Comparison of ENCODE assay signal across 29 cellular contexts in genomic region chr12:48176417-48176751, GRCh38. TPM values are rescaled to one million over a fixed set of nuclear protein-coding genes. Genes with fewer than 3 reads are reported as not detected.
DNase-seq lines count a peak whose midpoint lies in the region; ATAC-seq and TF ChIP-seq lines count a peak whose summit lies in the region.
"Had no signal": no experiment of that assay in that cellular context is flagged by ENCODE, and none has a peak within 500 bp of the region (broad histone marks: within the 10 kb centered on the region; RNA-seq: fewer than 3 reads in every experiment).

No MANE protein-coding gene starts in this region.

- no peak for TF ChIP-seq EP300 in SK-N-SH (IDR thresholded peaks at IDR 0.05; ENCODE audit: borderline replicate concordance in 1 of 2, low read depth in 1 of 2, low read length in 1 of 2)

- no peaks in the 10 kb centered on the region for H3F3A ChIP-seq in SK-N-SH (replicated peaks; ENCODE audit: insufficient read depth)

- H4K20me1 ChIP-seq in SK-N-SH (ENCODE audit: insufficient read depth) = no peaks in the 10 kb centered on the region
- no peaks in the 10 kb centered on the region for H4K20me1 ChIP-seq in osteoblast (ENCODE audit: insufficient read depth, low read length)

- H3K9ac ChIP-seq in SK-N-SH (no peak overlapping the region), iPS-18a (ENCODE audit: low read length) (no peak overlapping the region)

- H3K36me3 ChIP-seq in left ventricle myocardium inferior (no peaks in the 10 kb centered on the region), SK-N-SH (replicated peaks in 1 of 2; ENCODE audit: control insufficient read depth in 1 of 2, insufficient read depth in 2 of 2, low read length in 1 of 2) (no peaks in the 10 kb centered on the region), iPS-18a (ENCODE audit: control insufficient read depth, low read depth, low read length) (no peaks in the 10 kb centered on the region), uterus (no peaks in the 10 kb centered on the region), osteoblast (ENCODE audit: insufficient read depth, low read length) (no peaks in the 10 kb centered on the region)
- H3K36me3 ChIP-seq: breast epithelium, gastrocnemius medialis, HAP-1, upper lobe of left lung had no signal

- H3K4me3 ChIP-seq in left ventricle myocardium inferior = no peak overlapping the region
- no peak overlapping the region for H3K4me3 ChIP-seq in SK-N-SH (ENCODE audit: low read depth in 2 of 2, low read length in 1 of 2)
- H3K4me3 ChIP-seq in iPS-18a (ENCODE audit: low read length) = peak overlapping the region; percentile 8
- H3K4me3 ChIP-seq in uterus = no peak overlapping the region
- H3K4me3 ChIP-seq in osteoblast (ENCODE audit: insufficient read depth, low read length) = no peak overlapping the region
- H3K4me3 ChIP-seq: breast epithelium, gastrocnemius medialis, HAP-1, upper lobe of left lung had no signal

- peaks cover 57% of the 10 kb centered on the region for H3K27me3 ChIP-seq in left ventricle myocardium inferior (ENCODE audit: low read depth)
- H3K27me3 ChIP-seq in SK-N-SH (ENCODE audit: insufficient read depth) = 0 out of 2 replicates have a peak, but pooled peaks cover 7% of the 10 kb centered on the region
- peaks cover 12% of the 10 kb centered on the region for H3K27me3 ChIP-seq in iPS-18a (ENCODE audit: control insufficient read depth, insufficient read depth, low read length)
- no peaks in the 10 kb centered on the region for H3K27me3 ChIP-seq in uterus
- H3K27me3 ChIP-seq in osteoblast (ENCODE audit: insufficient read depth, low read length) = peaks cover 41% of the 10 kb centered on the region
- H3K27me3 ChIP-seq: upper lobe of left lung had no signal

- H3K9me3 ChIP-seq in left ventricle myocardium inferior (replicated peaks) (no peaks in the 10 kb centered on the region), SK-N-SH (no peaks in the 10 kb centered on the region), iPS-18a (ENCODE audit: control insufficient read depth, low read depth, low read length) (no peaks in the 10 kb centered on the region), uterus (no peaks in the 10 kb centered on the region), osteoblast (ENCODE audit: low read depth, low read length) (no peaks in the 10 kb centered on the region)
- H3K9me3 ChIP-seq: breast epithelium, gastrocnemius medialis, HAP-1, upper lobe of left lung had no signal

- H3K79me2 ChIP-seq in SK-N-SH (ENCODE audit: insufficient read depth) (no peaks in the 10 kb centered on the region), osteoblast (ENCODE audit: insufficient read depth, low read length) (no peaks in the 10 kb centered on the region)

- no peaks in the 10 kb centered on the region for H3K9me2 ChIP-seq in SK-N-SH

- no peaks in the 10 kb centered on the region for H3K4me1 ChIP-seq in left ventricle myocardium inferior
- H3K4me1 ChIP-seq in SK-N-SH (ENCODE audit: control insufficient read depth in 1 of 2, insufficient read depth in 2 of 2, low read depth in 1 of 2, low read length in 1 of 2) = no peaks in the 10 kb centered on the region; a peak in 1 of 4 replicates
- peaks cover 10% of the 10 kb centered on the region for H3K4me1 ChIP-seq in iPS-18a (ENCODE audit: control insufficient read depth, low read depth, low read length)
- no peaks in the 10 kb centered on the region for H3K4me1 ChIP-seq in uterus
- no peaks in the 10 kb centered on the region for H3K4me1 ChIP-seq in osteoblast (ENCODE audit: insufficient read depth, low read length)
- H3K4me1 ChIP-seq: breast epithelium, gastrocnemius medialis, HAP-1 had no signal

- no peak for ATAC-seq in Right ventricle myocardium superior (ENCODE audit: poor library complexity)
- ATAC-seq: gastrocnemius medialis, sciatic nerve had no signal

- intact Hi-C loops in left ventricle myocardium inferior (cut with micrococcal nuclease) = no loop called here
- intact Hi-C loops in Right ventricle myocardium superior (cut with DNase I) = no loop called here
- intact Hi-C loops in uterus (cut with DNase I; ENCODE audit: low total_unique reads) = no loop called here

- no peak for TF ChIP-seq CTCF in left ventricle myocardium inferior (IDR thresholded peaks at IDR 0.05; ENCODE audit: borderline replicate concordance)
- TF ChIP-seq CTCF in SK-N-SH (IDR thresholded peaks at IDR 0.05) = no peak
- no peak for TF ChIP-seq CTCF in uterus (IDR thresholded peaks at IDR 0.05)
- no peak for TF ChIP-seq CTCF in osteoblast (IDR thresholded peaks at IDR 0.05; ENCODE audit: extremely low read depth, low read depth, low read length)

- DNase-seq in left ventricle myocardium inferior (no peak), Right ventricle myocardium superior (no peak), SK-N-SH (no peak), uterus (no peak), osteoblast (ENCODE audit: insufficient read length, low spot score, missing footprints) (no peak), SHP77 (lab: John Stamatoyannopoulos, UW) (no peak), glomerular visceral epithelial cell (ENCODE audit: extremely low spot score) (no peak)
- DNase-seq: activated CD4-positive, alpha-beta T cell treated with anti-CD3 and anti-CD28 coated beads for 4 hours; activated CD8-positive, alpha-beta memory T cell treated with anti-CD3 and anti-CD28 coated beads, Interleukin-2, amount 50 U/mL, for 48 hours; activated effector memory CD4-positive, alpha-beta T cell treated with anti-CD3 and anti-CD28 coated beads, Interleukin-2, amount 50 U/mL, for 16 hours; Calu3; effector memory CD4-positive, alpha-beta T cell; gastrocnemius medialis; mammary epithelial cell; naive B cell; NCI-H1436 treated with DMSO at 0.1 percent for 48 hours; stimulated activated CD4-positive, alpha-beta T cell treated with anti-CD3 and anti-CD28 coated beads, Interleukin-15, amount 100 ng/mL, for 24 hours; upper lobe of left lung had no signal

- TF ChIP-seq RAD21 in SK-N-SH (IDR thresholded peaks at IDR 0.05; ENCODE audit: low read length) = no peak

- peak overlapping the region; percentile 37 for H3K27ac ChIP-seq in left ventricle myocardium inferior (replicated peaks)
- H3K27ac ChIP-seq in SK-N-SH (ENCODE audit: low read depth in 2 of 2, low read length in 1 of 2) = no peak overlapping the region; a peak in 1 of 4 replicates
- no peak overlapping the region for H3K27ac ChIP-seq in iPS-18a (ENCODE audit: low read length)
- peak overlapping the region; percentile 1 to 65 for H3K27ac ChIP-seq in uterus
- no peak overlapping the region for H3K27ac ChIP-seq in osteoblast (ENCODE audit: low read depth, low read length)
- H3K27ac ChIP-seq: C4-2B, HL-60, RWPE1, upper lobe of left lung had no signal

- H3K4me2 ChIP-seq in SK-N-SH (peak overlapping the region; percentile 47; the same call in 1 of the 2 replicates), osteoblast (ENCODE audit: insufficient read depth, low read length) (no peak overlapping the region)

- POLR2A ChIA-PET in SK-N-SH (lab: Yijun Ruan, JAX) = no interaction called here

- H2AFZ ChIP-seq in SK-N-SH (ENCODE audit: low read depth) (peak overlapping the region; percentile 63; the same call in 1 of the 2 replicates), osteoblast (ENCODE audit: low read length) (no peak overlapping the region)

- CTCF ChIA-PET in SK-N-SH (lab: Yijun Ruan, JAX) = interaction anchor here (0.9 to 2.2 kb wide), 6 partner anchors 11 to 442 kb away, joined by 3 to 18 read pairs (median 4); partner anchors contain the start of gene ASB8

- TF ChIP-seq POLR2A in uterus (IDR thresholded peaks at IDR 0.05) = no peak

RNA-seq across cellular contexts. Expression of gene CCDC184, which starts 7.1 kb away (rescaled TPM):
- total RNA-seq in left ventricle myocardium inferior = 1.0 TPM
- total RNA-seq in Right ventricle myocardium superior = 0.97 TPM
- 4.2 and 5.8 TPM in 2 replicates for polyA plus RNA-seq in SK-N-SH (2012; rRNA removed)
- polyA plus RNA-seq in SK-N-SH (2012; cell fraction: cytosol; rRNA removed) = 4.1 and 5.0 TPM in 2 replicates
- polyA plus RNA-seq in SK-N-SH (2012; cell fraction: nucleus; rRNA removed) = 3.5 and 4.3 TPM in 2 replicates
- 1 to 10 TPM in 3 of 4 donors, not detected in 1; 2.4 to 9.1 (median 2.7) TPM for total RNA-seq in uterus
- total RNA-seq in osteoblast = under 0.01 TPM in 1 of 2 replicates, not detected in the other

RNA-seq across cellular contexts. Expression of gene ASB8, which starts 19.1 kb away (rescaled TPM):
- total RNA-seq in left ventricle myocardium inferior (80.3 TPM), Right ventricle myocardium superior (86.0 TPM), uterus (10 to 100 TPM; 22.3 to 50.9 (median 32.5) TPM), osteoblast (35.5 and 35.9 TPM in 2 replicates)
- 13.8 and 16.9 TPM in 2 replicates for polyA plus RNA-seq in SK-N-SH (2012; rRNA removed)
- polyA plus RNA-seq in SK-N-SH (2012; cell fraction: cytosol; rRNA removed) = 14.8 and 15.0 TPM in 2 replicates
- polyA plus RNA-seq in SK-N-SH (2012; cell fraction: nucleus; rRNA removed) = 13.5 and 24.6 TPM in 2 replicates

RNA-seq across cellular contexts. Expression of gene OR10AD1, which starts 26.7 kb away (rescaled TPM):
- not detected for total RNA-seq in left ventricle myocardium inferior
- total RNA-seq in Right ventricle myocardium superior = not detected
- polyA plus RNA-seq in SK-N-SH (2012; rRNA removed) = not detected in 2 replicates
- not detected in 2 replicates for polyA plus RNA-seq in SK-N-SH (2012; cell fraction: cytosol; rRNA removed)
- polyA plus RNA-seq in SK-N-SH (2012; cell fraction: nucleus; rRNA removed) = not detected in 2 replicates
- not detected for total RNA-seq in uterus
- not detected in 2 replicates for total RNA-seq in osteoblast
- total RNA-seq: breast epithelium, Calu3, Daoy, gastrocnemius medialis, mammary epithelial cell, sciatic nerve, upper lobe of left lung had no signal
- polyA plus RNA-seq: adipose tissue, AG04450, esophagus, mammary epithelial cell had no signal

RNA-seq across cellular contexts. Expression of gene PFKM, which starts 57.2 kb away (rescaled TPM):
- 671 TPM for total RNA-seq in left ventricle myocardium inferior
- 752 TPM for total RNA-seq in Right ventricle myocardium superior
- polyA plus RNA-seq in SK-N-SH (2012; rRNA removed) = 85.0 and 111 TPM in 2 replicates
- 75.2 and 79.2 TPM in 2 replicates for polyA plus RNA-seq in SK-N-SH (2012; cell fraction: cytosol; rRNA removed)
- 120 and 183 TPM in 2 replicates for polyA plus RNA-seq in SK-N-SH (2012; cell fraction: nucleus; rRNA removed)
- total RNA-seq in uterus = 100 to 1,000 TPM in 1 of 4 donors, 10 to 100 TPM in 3; 30.9 to 150 (median 70.8) TPM
- 64.8 and 81.0 TPM in 2 replicates for total RNA-seq in osteoblast

Comparison
In these comparisons a context has a peak if more than half of its experiments do, and no peak if none do; other contexts are left out.
1. H3K27ac ChIP-seq: peak in left ventricle myocardium inferior (single experiment) and uterus (2 of 2); none in SK-N-SH (0 of 2), iPS-18a (single experiment) and osteoblast (single experiment).